27 cellular contexts compared by ENCODE assay signal in the genomic region with DNA sequence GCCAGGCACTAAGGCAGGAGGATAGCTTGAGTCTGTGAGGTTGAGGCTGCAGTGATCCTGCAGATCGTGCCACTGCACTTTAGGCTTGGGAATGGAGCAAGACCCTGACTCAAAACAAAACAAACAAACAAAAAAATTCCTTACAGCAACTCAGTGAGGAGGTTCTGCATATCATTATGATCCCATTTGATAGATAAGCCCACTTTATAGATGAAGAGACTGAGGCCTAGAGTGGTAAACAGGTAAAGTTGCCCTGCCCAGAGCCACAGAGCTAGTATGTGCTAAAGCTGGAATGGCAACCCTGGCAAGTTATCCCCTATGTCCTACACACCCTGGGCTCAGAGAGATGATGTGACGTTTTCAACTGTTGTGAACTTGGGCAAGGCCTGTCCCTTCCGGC. TPM values are rescaled to one million over a fixed set of nuclear protein-coding genes. Genes with fewer than 3 reads are reported as not detected.
"Had no signal": no experiment of that assay in that cellular context is flagged by ENCODE, and none has a peak within 500 bp of the region (broad histone marks: within the 10 kb centered on the region; RNA-seq: fewer than 3 reads in every experiment).

No MANE protein-coding gene starts in this region.

- H3K27ac Mint-ChIP-seq: activated CD8-positive, alpha-beta T cell treated with anti-CD3 and anti-CD28 coated beads, Interleukin-2, amount 10 ng/mL, durations not matched to agents 7 days and 5 days; activated naive CD4-positive, alpha-beta T cell treated with anti-CD3 and anti-CD28 coated beads, Interleukin-2, amount 50 U/mL, for 24 hours; activated T-helper 1 cell treated with anti-CD3 and anti-CD28 coated beads, Interleukin-12 subunit alpha, Interleukin-12 subunit beta, Interleukin-2, Interleukin-4 antibody, amounts not matched to agents 30 ng/mL and 10 ng/mL and 1 ng/mL, durations not matched to agents 14 hours and 24 hours and 36 hours; dendritic cell treated with granulocyte-macrophage colony-stimulating factor and Interleukin-4, amounts not matched to agents 40 ng/mL and 50 ng/mL, for 4 days; immature natural killer cell; stimulated activated naive B cell treated with anti-CD40 and anti-IgM and Interleukin-4, amounts not matched to agents 10 μg/mL and 1 μg/mL and 100 μg/mL, for 72 hours had no signal

- H3K27me3 Mint-ChIP-seq: brain had no signal

- H3K4me1 Mint-ChIP-seq: activated naive CD4-positive, alpha-beta T cell treated with anti-CD3 and anti-CD28 coated beads, Interleukin-2, amount 50 U/mL, for 24 hours; immature natural killer cell had no signal

- H3K36me3 ChIP-seq: sigmoid colon, thoracic aorta, upper lobe of left lung had no signal

- ATAC-seq: activated CD8-positive, alpha-beta T cell treated with anti-CD3 and anti-CD28 coated beads, Interleukin-2, amount 10 ng/mL, durations not matched to agents 7 days and 5 days; foreskin keratinocyte; left ventricle myocardium superior; stimulated activated naive B cell treated with anti-CD40 and anti-IgM and Interleukin-4, amounts not matched to agents 10 μg/mL and 1 μg/mL and 100 μg/mL, for 72 hours had no signal

- H3K9me3 ChIP-seq: sigmoid colon, thoracic aorta, upper lobe of left lung had no signal

- H3K4me3 Mint-ChIP-seq: activated CD8-positive, alpha-beta T cell treated with anti-CD3 and anti-CD28 coated beads, Interleukin-2, amount 10 ng/mL, durations not matched to agents 7 days and 5 days; activated naive CD4-positive, alpha-beta T cell treated with anti-CD3 and anti-CD28 coated beads, Interleukin-2, amount 50 U/mL, for 24 hours; activated T-helper 1 cell treated with anti-CD3 and anti-CD28 coated beads, Interleukin-12 subunit alpha, Interleukin-12 subunit beta, Interleukin-2, Interleukin-4 antibody, amounts not matched to agents 30 ng/mL and 10 ng/mL and 1 ng/mL, durations not matched to agents 14 hours and 24 hours and 36 hours; dendritic cell treated with granulocyte-macrophage colony-stimulating factor and Interleukin-4, amounts not matched to agents 40 ng/mL and 50 ng/mL, for 4 days; immature natural killer cell; stimulated activated naive B cell treated with anti-CD40 and anti-IgM and Interleukin-4, amounts not matched to agents 10 μg/mL and 1 μg/mL and 100 μg/mL, for 72 hours had no signal

- H3K9me3 Mint-ChIP-seq: activated naive CD4-positive, alpha-beta T cell treated with anti-CD3 and anti-CD28 coated beads, Interleukin-2, amount 50 U/mL, for 24 hours; activated T-helper 1 cell treated with anti-CD3 and anti-CD28 coated beads, Interleukin-12 subunit alpha, Interleukin-12 subunit beta, Interleukin-2, Interleukin-4 antibody, amounts not matched to agents 30 ng/mL and 10 ng/mL and 1 ng/mL, durations not matched to agents 14 hours and 24 hours and 36 hours; brain; dendritic cell treated with granulocyte-macrophage colony-stimulating factor and Interleukin-4, amounts not matched to agents 40 ng/mL and 50 ng/mL, for 4 days; immature natural killer cell; nephron; stimulated activated naive B cell treated with anti-CD40 and anti-IgM and Interleukin-4, amounts not matched to agents 10 μg/mL and 1 μg/mL and 100 μg/mL, for 72 hours had no signal

- H3K27me3 ChIP-seq: foreskin keratinocyte, upper lobe of left lung had no signal

- H3K4me3 ChIP-seq: sigmoid colon, smooth muscle cell, thoracic aorta had no signal

- DNase-seq: activated CD4-positive, alpha-beta T cell treated with anti-CD3 and anti-CD28 coated beads for 1 hour; activated CD4-positive, alpha-beta T cell treated with anti-CD3 and anti-CD28 coated beads, Interleukin-2, amount 50 U/mL, for 1 hour; activated CD8-positive, alpha-beta T cell treated with anti-CD3 and anti-CD28 coated beads, Interleukin-2, amount 10 ng/mL, durations not matched to agents 7 days and 5 days; activated gamma-delta T cell; aorta; effector CD8-positive, alpha-beta T cell; erythroblast; foreskin keratinocyte; immature natural killer cell; kidney glomerular epithelial cell; left ventricle myocardium superior; occipital lobe; sigmoid colon; stimulated activated CD4-positive, alpha-beta T cell treated with anti-CD3 and anti-CD28 coated beads, Interleukin-2, amount 100 ng/mL, for 48 hours; stimulated activated CD8-positive, alpha-beta memory T cell treated with anti-CD3 and anti-CD28 coated beads, Interleukin-4, amount 100 ng/mL, for 48 hours; stimulated activated naive B cell treated with anti-CD40 and anti-IgM and Interleukin-4, amounts not matched to agents 10 μg/mL and 1 μg/mL and 100 μg/mL, for 72 hours; T-helper 1 cell; upper lobe of left lung; WERI-Rb-1 had no signal

- H3K4me2 ChIP-seq: smooth muscle cell had no signal

- H3K27ac ChIP-seq: foreskin keratinocyte, thoracic aorta, WERI-Rb-1 had no signal

- H3K36me3 Mint-ChIP-seq: activated naive CD4-positive, alpha-beta T cell treated with anti-CD3 and anti-CD28 coated beads, Interleukin-2, amount 50 U/mL, for 24 hours; immature natural killer cell; stimulated activated naive B cell treated with anti-CD40 and anti-IgM and Interleukin-4, amounts not matched to agents 10 μg/mL and 1 μg/mL and 100 μg/mL, for 72 hours had no signal

- FAIRE-seq: TTC549 had no signal

- H3K4me1 ChIP-seq: foreskin keratinocyte, sigmoid colon had no signal

RNA-seq across cellular contexts. Expression of gene AIF1L, which starts 7.2 kb away (rescaled TPM):
- polyA plus RNA-seq: immature natural killer cell had no signal
